8 cellular contexts compared by ENCODE assay signal in the genomic region with DNA sequence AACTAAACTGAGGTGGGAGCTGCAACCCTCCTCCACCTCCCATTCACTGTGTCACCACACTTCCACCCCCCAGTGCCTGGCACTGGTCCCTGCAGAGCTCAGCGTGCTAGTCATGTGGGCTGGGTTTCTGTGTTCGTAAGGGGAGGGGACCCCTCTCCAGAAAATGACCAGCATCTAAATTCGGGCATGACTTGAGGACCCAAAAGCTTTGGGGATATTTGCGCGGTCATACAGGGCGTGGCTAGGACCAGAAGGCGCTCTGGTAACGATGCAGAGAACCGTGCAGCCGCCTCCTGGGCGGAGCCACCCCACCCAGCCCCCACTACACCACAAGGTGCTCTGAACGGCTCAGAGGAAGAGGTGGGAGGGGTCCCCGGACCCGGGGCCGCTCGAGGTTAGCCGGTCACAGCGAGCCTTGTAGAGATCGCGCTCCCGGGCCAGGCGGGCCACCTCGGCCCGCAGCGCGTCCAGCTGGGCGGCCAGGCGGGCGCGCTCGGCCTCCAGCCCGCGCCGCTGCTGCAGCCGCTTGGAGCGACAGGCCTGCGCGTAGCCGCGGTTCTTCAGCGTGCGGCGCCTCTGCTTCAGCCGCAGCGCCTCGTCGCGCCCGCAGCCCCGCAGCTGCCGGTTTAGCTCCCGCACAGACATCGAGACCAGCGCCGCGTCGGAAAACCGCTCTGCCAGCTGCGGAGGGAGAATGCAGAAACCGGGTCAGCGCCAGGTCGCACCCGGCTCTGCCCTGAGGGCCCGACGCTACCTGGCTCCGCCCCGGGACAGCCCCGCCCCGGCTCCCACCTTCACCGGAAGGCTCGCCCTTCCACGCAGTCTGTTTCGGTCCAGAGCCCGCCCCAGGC. TPM values are rescaled to one million over a fixed set of nuclear protein-coding genes. Genes with fewer than 3 reads are reported as not detected.
DNase-seq lines count a peak whose midpoint lies in the region; ATAC-seq and TF ChIP-seq lines count a peak whose summit lies in the region.

No MANE protein-coding gene starts in this region.

- peaks cover 19% of the 10 kb centered on the region for H3K4me1 Mint-ChIP-seq in activated CD8-positive, alpha-beta T cell treated with anti-CD3 and anti-CD28 coated beads for 36 hours (ENCODE audit: low read depth)

- no peak for TF ChIP-seq CTCF in AG04449 (IDR thresholded peaks at IDR 0.05; ENCODE audit: insufficient read depth, low read length, missing control alignments)
- TF ChIP-seq CTCF in activated CD8-positive, alpha-beta T cell treated with anti-CD3 and anti-CD28 coated beads for 36 hours (IDR thresholded peaks at IDR 0.05): no peak

- H3K36me3 Mint-ChIP-seq in activated CD8-positive, alpha-beta T cell treated with anti-CD3 and anti-CD28 coated beads for 36 hours (ENCODE audit: low read depth): no peaks in the 10 kb centered on the region

- ATAC-seq in HG03039 (IDR thresholded peaks at IDR 0.05; ENCODE audit: unreplicated experiment): peak; percentile 78
- ATAC-seq in activated CD8-positive, alpha-beta T cell treated with anti-CD3 and anti-CD28 coated beads for 36 hours: peak; percentile 93

- TF ChIP-seq POLR2A in GM18526 (IDR thresholded peaks at IDR 0.05; ENCODE audit: extremely low read depth, insufficient read length): peak; percentile 72

- intact Hi-C loops in activated CD8-positive, alpha-beta T cell treated with anti-CD3 and anti-CD28 coated beads for 36 hours (cut with micrococcal nuclease): no loop called here

- CTCF ChIA-PET in AG04449 (lab: Yijun Ruan, JAX): interaction anchor here (0.9 to 6.5 kb wide), 9 partner anchors 8 to 252 kb away, joined by 3 to 121 read pairs (median 6); partner anchors contain the start of genes IRF9 and PCK2
- CTCF ChIA-PET in activated CD8-positive, alpha-beta T cell treated with anti-CD3 and anti-CD28 coated beads for 36 hours (lab: Charles Lee): interaction anchor here (0.7 to 9.1 kb wide), 13 partner anchors 11 to 252 kb away, joined by 3 to 127 read pairs (median 5); partner anchors contain the start of genes DCAF11, IRF9, NRL and PCK2

- DNase-seq in AG04449 (ENCODE audit: low read depth, low spot score) (no peak), NCI-H345 (lab: John Stamatoyannopoulos, UW) (peak; percentile 69), midbrain (lab: John Stamatoyannopoulos, UW) (peak; percentile 39)
- DNase-seq in activated CD8-positive, alpha-beta T cell treated with anti-CD3 and anti-CD28 coated beads for 36 hours: peak; percentile 89
- peak; percentile 48 for DNase-seq in effector CD8-positive, alpha-beta T cell (lab: John Stamatoyannopoulos, UW)
- DNase-seq in stimulated activated CD8-positive, alpha-beta memory T cell treated with anti-CD3 and anti-CD28 coated beads, Interleukin-2, amount 100 ng/mL, for 1 hour (ENCODE audit: low read depth in 2 of 2): peak; percentile 27 to 42

- peak overlapping the region; percentile 55 for H3K4me3 ChIP-seq in AG04449 (ENCODE audit: low read depth, low read length)

- H3K27me3 Mint-ChIP-seq in activated CD8-positive, alpha-beta T cell treated with anti-CD3 and anti-CD28 coated beads for 36 hours: no peaks in the 10 kb centered on the region

- peak overlapping the region; percentile 75 for H3K27ac Mint-ChIP-seq in activated CD8-positive, alpha-beta T cell treated with anti-CD3 and anti-CD28 coated beads for 36 hours

- no peaks in the 10 kb centered on the region for H3K9me3 Mint-ChIP-seq in activated CD8-positive, alpha-beta T cell treated with anti-CD3 and anti-CD28 coated beads for 36 hours

- POLR2A ChIA-PET in AG04449 (lab: Yijun Ruan, JAX): interaction anchor here (1.2 to 2.2 kb wide), 2 partner anchors 9 to 13 kb away, joined by 3 to 8 read pairs; partner anchors contain the start of gene PCK2
- POLR2A ChIA-PET in activated CD8-positive, alpha-beta T cell treated with anti-CD3 and anti-CD28 coated beads for 36 hours (lab: Charles Lee): interaction anchor here (0.6 to 6.3 kb wide), 12 partner anchors 9 to 516 kb away, joined by 3 to 57 read pairs (median 4); partner anchors contain the start of genes CPNE6, DCAF11, NRL and PCK2

- H3K4me3 Mint-ChIP-seq in activated CD8-positive, alpha-beta T cell treated with anti-CD3 and anti-CD28 coated beads for 36 hours: peak overlapping the region; percentile 75

RNA-seq across cellular contexts. Expression of gene CPNE6, which starts 9.8 kb away (rescaled TPM):
- total RNA-seq in activated CD8-positive, alpha-beta T cell treated with anti-CD3 and anti-CD28 coated beads for 36 hours: not detected

RNA-seq across cellular contexts. Expression of gene PCK2, which starts 13.0 kb away (rescaled TPM):
- total RNA-seq in activated CD8-positive, alpha-beta T cell treated with anti-CD3 and anti-CD28 coated beads for 36 hours: 10 to 100 TPM; 90.3 to 93.1 TPM

RNA-seq across cellular contexts. Expression of gene CARMIL3, which starts 29.3 kb away (rescaled TPM):
- total RNA-seq in activated CD8-positive, alpha-beta T cell treated with anti-CD3 and anti-CD28 coated beads for 36 hours: under 1 TPM; 0.63 to 0.83 TPM

RNA-seq across cellular contexts. Expression of gene DCAF11, which starts 33.5 kb away (rescaled TPM):
- 10 to 100 TPM; 59.9 to 63.9 TPM for total RNA-seq in activated CD8-positive, alpha-beta T cell treated with anti-CD3 and anti-CD28 coated beads for 36 hours

RNA-seq across cellular contexts. Expression of gene NRL, which starts 33.6 kb away (rescaled TPM):
- 1 to 10 TPM; 1.8 to 2.5 TPM for total RNA-seq in activated CD8-positive, alpha-beta T cell treated with anti-CD3 and anti-CD28 coated beads for 36 hours
